Comparison of ENCODE assay signal across 13 cellular contexts in genomic region chr9:106878081-106878837, GRCh38. TPM values are rescaled to one million over a fixed set of nuclear protein-coding genes. Genes with fewer than 3 reads are reported as not detected.
A peak's percentile ranks its signal among the peaks of the same experiment; 100 is the strongest.
DNase-seq lines count a peak whose midpoint lies in the region; ATAC-seq and TF ChIP-seq lines count a peak whose summit lies in the region.
"Had no signal": no experiment of that assay in that cellular context is flagged by ENCODE, and none has a peak within 500 bp of the region (broad histone marks: within the 10 kb centered on the region; RNA-seq: fewer than 3 reads in every experiment).

No MANE protein-coding gene starts in this region.

- H3K4me1 Mint-ChIP-seq in activated T-cell treated with anti-CD3 and anti-CD28 coated beads, Interleukin-2, amount 50 U/mL, for 72 hours (ENCODE audit: low read depth): no peaks in the 10 kb centered on the region
- H3K4me1 Mint-ChIP-seq in activated CD8-positive, alpha-beta T cell treated with anti-CD3 and anti-CD28 coated beads, Interleukin-2, amount 10 ng/mL, durations not matched to agents 7 days and 5 days (ENCODE audit: low read depth): no peaks in the 10 kb centered on the region

- intact Hi-C loops in heart right ventricle (cut with DNase I): no loop called here

- TF ChIP-seq CTCF in BE2C (IDR thresholded peaks at IDR 0.05; ENCODE audit: low read depth, low read length) (no peak), heart right ventricle (IDR thresholded peaks at IDR 0.05) (no peak), osteoblast (IDR thresholded peaks at IDR 0.05; ENCODE audit: extremely low read depth, low read depth, low read length) (no peak)

- H3K4me1 ChIP-seq in BE2C (peaks cover 20% of the 10 kb centered on the region), SJSA1 (replicated peaks) (peaks cover 30% of the 10 kb centered on the region), heart right ventricle (peaks cover 10 to 90% (median 67%) of the 10 kb centered on the region in 9 donors), osteoblast (ENCODE audit: insufficient read depth, low read length) (peaks cover 31% of the 10 kb centered on the region)

- POLR2A ChIA-PET in activated CD8-positive, alpha-beta T cell treated with anti-CD3 and anti-CD28 coated beads, Interleukin-2, amount 10 ng/mL, durations not matched to agents 7 days and 5 days (lab: Charles Lee): no interaction called here

- peak overlapping the region; percentile 8 for H3K4me3 ChIP-seq in BE2C (ENCODE audit: low read depth, low read length)
- H3K4me3 ChIP-seq in SJSA1: no peak overlapping the region
- no peak overlapping the region for H3K4me3 ChIP-seq in heart right ventricle
- no peak overlapping the region for H3K4me3 ChIP-seq in osteoblast (ENCODE audit: insufficient read depth, low read length)

- ATAC-seq in heart right ventricle: peak in 1 of 8 donors; percentile 20
- ATAC-seq in activated T-cell treated with anti-CD3 and anti-CD28 coated beads, Interleukin-2, amount 50 U/mL, for 72 hours (replicated peaks in 1 of 2): no peak
- no peak for ATAC-seq in activated CD8-positive, alpha-beta T cell treated with anti-CD3 and anti-CD28 coated beads, Interleukin-2, amount 10 ng/mL, durations not matched to agents 7 days and 5 days
- no peak for ATAC-seq in HG03354 (IDR thresholded peaks at IDR 0.05; ENCODE audit: poor library complexity, severe bottlenecking, unreplicated experiment)
- no peak for ATAC-seq in HG03432 (IDR thresholded peaks at IDR 0.05; ENCODE audit: unreplicated experiment)

- H3K27ac Mint-ChIP-seq in activated T-cell treated with anti-CD3 and anti-CD28 coated beads, Interleukin-2, amount 50 U/mL, for 72 hours: no peak overlapping the region
- no peak overlapping the region for H3K27ac Mint-ChIP-seq in activated CD8-positive, alpha-beta T cell treated with anti-CD3 and anti-CD28 coated beads, Interleukin-2, amount 10 ng/mL, durations not matched to agents 7 days and 5 days
- H3K27ac Mint-ChIP-seq: immature natural killer cell had no signal

- peaks cover 7% of the 10 kb centered on the region for H4K20me1 ChIP-seq in osteoblast (ENCODE audit: insufficient read depth, low read length)

- DNase-seq in BE2C (peak; percentile 44), SJSA1 (ENCODE audit: low read depth in 1 of 2, low spot score in 2 of 2) (no peak), heart right ventricle (no peak), osteoblast (ENCODE audit: insufficient read length, low spot score, missing footprints) (no peak)
- DNase-seq in activated T-cell treated with anti-CD3 and anti-CD28 coated beads, Interleukin-2, amount 50 U/mL, for 72 hours: no peak
- no peak for DNase-seq in activated CD8-positive, alpha-beta T cell treated with anti-CD3 and anti-CD28 coated beads, Interleukin-2, amount 10 ng/mL, durations not matched to agents 7 days and 5 days
- DNase-seq: activated naive CD4-positive, alpha-beta T cell treated with anti-CD3 and anti-CD28 coated beads, Interleukin-2, amount 50 U/mL, for 16 hours; AML-193; GF-D8; immature natural killer cell had no signal

- H3K27me3 ChIP-seq in BE2C: no peaks in the 10 kb centered on the region
- no peaks in the 10 kb centered on the region for H3K27me3 ChIP-seq in SJSA1 (replicated peaks)
- H3K27me3 ChIP-seq in heart right ventricle: no peaks in the 10 kb centered on the region
- H3K27me3 ChIP-seq in osteoblast (ENCODE audit: insufficient read depth, low read length): no peaks in the 10 kb centered on the region

- no peak overlapping the region for H3K4me3 Mint-ChIP-seq in activated T-cell treated with anti-CD3 and anti-CD28 coated beads, Interleukin-2, amount 50 U/mL, for 72 hours
- no peak overlapping the region for H3K4me3 Mint-ChIP-seq in activated CD8-positive, alpha-beta T cell treated with anti-CD3 and anti-CD28 coated beads, Interleukin-2, amount 10 ng/mL, durations not matched to agents 7 days and 5 days
- H3K4me3 Mint-ChIP-seq: immature natural killer cell had no signal

- no peaks in the 10 kb centered on the region for H3K27me3 Mint-ChIP-seq in activated T-cell treated with anti-CD3 and anti-CD28 coated beads, Interleukin-2, amount 50 U/mL, for 72 hours (ENCODE audit: low read depth)
- no peaks in the 10 kb centered on the region for H3K27me3 Mint-ChIP-seq in activated CD8-positive, alpha-beta T cell treated with anti-CD3 and anti-CD28 coated beads, Interleukin-2, amount 10 ng/mL, durations not matched to agents 7 days and 5 days (ENCODE audit: low read depth)
- H3K27me3 Mint-ChIP-seq: progenitor cell of endocrine pancreas had no signal

- H2AFZ ChIP-seq in osteoblast (ENCODE audit: low read length): no peak overlapping the region

- H3K9me3 Mint-ChIP-seq in activated T-cell treated with anti-CD3 and anti-CD28 coated beads, Interleukin-2, amount 50 U/mL, for 72 hours: peaks cover 2 to 3% of the 10 kb centered on the region in 2 donors
- H3K9me3 Mint-ChIP-seq in activated CD8-positive, alpha-beta T cell treated with anti-CD3 and anti-CD28 coated beads, Interleukin-2, amount 10 ng/mL, durations not matched to agents 7 days and 5 days (ENCODE audit: insufficient read depth): no peaks in the 10 kb centered on the region

- H3K4me2 ChIP-seq in osteoblast (ENCODE audit: insufficient read depth, low read length): peak overlapping the region; percentile 47

- CTCF ChIA-PET in activated CD8-positive, alpha-beta T cell treated with anti-CD3 and anti-CD28 coated beads, Interleukin-2, amount 10 ng/mL, durations not matched to agents 7 days and 5 days (lab: Charles Lee): no interaction called here

- H3K36me3 ChIP-seq in BE2C: peaks cover 3% of the 10 kb centered on the region
- peaks cover 11% of the 10 kb centered on the region; the same call in 1 of the 2 replicates for H3K36me3 ChIP-seq in SJSA1
- H3K36me3 ChIP-seq in heart right ventricle: no peaks in the 10 kb centered on the region
- H3K36me3 ChIP-seq in osteoblast (ENCODE audit: insufficient read depth, low read length): no peaks in the 10 kb centered on the region

- H3K79me2 ChIP-seq in osteoblast (ENCODE audit: insufficient read depth, low read length): peaks cover 38% of the 10 kb centered on the region

- H3K36me3 Mint-ChIP-seq in activated T-cell treated with anti-CD3 and anti-CD28 coated beads, Interleukin-2, amount 50 U/mL, for 72 hours (ENCODE audit: insufficient read depth in 2 of 2): no peaks in the 10 kb centered on the region
- H3K36me3 Mint-ChIP-seq in activated CD8-positive, alpha-beta T cell treated with anti-CD3 and anti-CD28 coated beads, Interleukin-2, amount 10 ng/mL, durations not matched to agents 7 days and 5 days (ENCODE audit: low read depth): no peaks in the 10 kb centered on the region
- H3K36me3 Mint-ChIP-seq: immature natural killer cell had no signal

- peak overlapping the region; percentile 15 for H3K27ac ChIP-seq in SJSA1
- peak overlapping the region; percentile 11 to 84 (median 68) for H3K27ac ChIP-seq in heart right ventricle
- peak overlapping the region; percentile 47 for H3K27ac ChIP-seq in osteoblast (ENCODE audit: low read depth, low read length)

- WGBS in heart right ventricle, 2 donors: 65 to 69% methylated on average over 5 of the region's 5 CpGs

- H3K9me3 ChIP-seq in BE2C: no peaks in the 10 kb centered on the region
- H3K9me3 ChIP-seq in SJSA1 (replicated peaks): no peaks in the 10 kb centered on the region
- H3K9me3 ChIP-seq in heart right ventricle: no peaks in the 10 kb centered on the region
- H3K9me3 ChIP-seq in osteoblast (ENCODE audit: low read depth, low read length): no peaks in the 10 kb centered on the region

RNA-seq across cellular contexts. Expression of gene ZNF462, which starts 15.3 kb away (rescaled TPM):
- 19.5 TPM for polyA plus RNA-seq in BE2C (2012; ENCODE audit: insufficient read depth, insufficient read length, low read depth)
- 6.5 and 11.9 TPM in 2 replicates for total RNA-seq in SJSA1 (2014; rRNA removed; shearing (Covaris generic))
- total RNA-seq in heart right ventricle (10 to 100 TPM; 24.4 to 47.7 (median 34.6) TPM), osteoblast (8.3 and 9.8 TPM in 2 replicates)
- polyA plus RNA-seq in heart right ventricle: 1 to 10 TPM; 1.9 to 5.7 TPM
- under 1 TPM; 0.36 to 0.76 TPM for total RNA-seq in activated T-cell treated with anti-CD3 and anti-CD28 coated beads, Interleukin-2, amount 50 U/mL, for 72 hours
- not detected for total RNA-seq in activated CD8-positive, alpha-beta T cell treated with anti-CD3 and anti-CD28 coated beads, Interleukin-2, amount 10 ng/mL, durations not matched to agents 7 days and 5 days

Comparison
In these comparisons a context has a peak if more than half of its experiments do, and no peak if none do; other contexts are left out.
1. H3K27ac ChIP-seq: peak in every context shown above with its lines; median percentile 68 in heart right ventricle; 47 in osteoblast; 15 in SJSA1.